Comparison of ENCODE assay signal across 11 cellular contexts in genomic region chr2:209476367-209477191, GRCh38. TPM values are rescaled to one million over a fixed set of nuclear protein-coding genes. Genes with fewer than 3 reads are reported as not detected.
DNase-seq lines count a peak whose midpoint lies in the region; ATAC-seq and TF ChIP-seq lines count a peak whose summit lies in the region.
"Had no signal": no experiment of that assay in that cellular context is flagged by ENCODE, and none has a peak within 500 bp of the region (broad histone marks: within the 10 kb centered on the region; RNA-seq: fewer than 3 reads in every experiment).

No MANE protein-coding gene starts in this region.

- peaks cover 53% of the 10 kb centered on the region for H3K4me1 ChIP-seq in HEK293 (ENCODE audit: control insufficient read depth, insufficient read depth, low read length)

- no peak for ATAC-seq in HG02870 (IDR thresholded peaks at IDR 0.05; ENCODE audit: unreplicated experiment)
- no peak for ATAC-seq in GM21529 (IDR thresholded peaks at IDR 0.05; ENCODE audit: unreplicated experiment)
- ATAC-seq in HG03045 (IDR thresholded peaks at IDR 0.05; ENCODE audit: unreplicated experiment), result no peak
- ATAC-seq in GM21528 (IDR thresholded peaks at IDR 0.05; ENCODE audit: low FRiP score, unreplicated experiment), result no peak

- no peak overlapping the region for H3K4me3 ChIP-seq in HEK293 (ENCODE audit: low read depth, low read length)

- H3K9me3 ChIP-seq in HEK293 (ENCODE audit: control insufficient read depth, insufficient read depth, low read depth, low read length), result no peaks in the 10 kb centered on the region

- POLR2A ChIA-PET in HEK293 (lab: Yijun Ruan, JAX), result interaction anchor here (1.0 to 1.6 kb wide), 2 partner anchors 19 to 49 kb away, joined by 4 to 23 read pairs; no protein-coding TSS in a partner anchor

- no peak for TF ChIP-seq CTCF in HEK293 (tag by site-specific recombination; IDR thresholded peaks at IDR 0.05)

- peak overlapping the region; percentile 90 for H3K27ac ChIP-seq in HEK293 (ENCODE audit: extremely low read depth, low read depth, low read length)

- CTCF ChIA-PET in HEK293 (lab: Yijun Ruan, JAX), result interaction anchor here (0.7 to 1.2 kb wide), 7 partner anchors 9 to 142 kb away, joined by 3 to 4 read pairs (median 3); no protein-coding TSS in a partner anchor

- H3K36me3 ChIP-seq in HEK293 (ENCODE audit: control insufficient read depth in 2 of 2, insufficient read depth in 1 of 2, low read length in 2 of 2), result no peaks in the 10 kb centered on the region

- peak; percentile 98 for DNase-seq in NCI-H2227 treated with DMSO at 0.1 percent for 48 hours (lab: John Stamatoyannopoulos, UW)
- DNase-seq in cerebellum (ENCODE audit: low spot score), result peak; percentile 49
- DNase-seq in pons (ENCODE audit: low spot score), result peak; percentile 66
- DNase-seq: activated CD4-positive, alpha-beta T cell treated with anti-CD3 and anti-CD28 coated beads, Interleukin-2, amount 50 U/mL, for 4 hours; aorta; GDM1 had no signal

TF ChIP-seq in HEK293, 187 proteins besides CTCF, POLR2A, EP300 and RAD21 (continues in another document):
- TF ChIP-seq GLI2 (tag by site-specific recombination; IDR thresholded peaks at IDR 0.05; ENCODE audit: borderline replicate concordance, low read depth) (peak; percentile 67; the same call in 1 of the 2 replicates), ZNF184 (tag by site-specific recombination; IDR thresholded peaks at IDR 0.05) (no peak), ZBTB44 (tag by site-specific recombination; IDR thresholded peaks at IDR 0.05) (peak; percentile 75), TCF7L2 (IDR thresholded peaks at IDR 0.05; ENCODE audit: borderline replicate concordance, low read depth, low read length) (peak; percentile 83), PATZ1 (tag by site-specific recombination; IDR thresholded peaks at IDR 0.05) (no peak; the same call in 1 of the 2 replicates), ZNF571 (tag by site-specific recombination; IDR thresholded peaks at IDR 0.05) (no peak), ZNF341 (tag by site-specific recombination; IDR thresholded peaks at IDR 0.05; ENCODE audit: low read depth) (peak; percentile 67), MEIS1 (CRISPR knock-in tag; IDR thresholded peaks at IDR 0.05; ENCODE audit: borderline replicate concordance) (peak; percentile 66; the same call in 1 of the 2 replicates), MZF1 (tag by site-specific recombination; IDR thresholded peaks at IDR 0.05; ENCODE audit: borderline replicate concordance) (no peak), ZNF146 (tag by site-specific recombination; IDR thresholded peaks at IDR 0.05) (no peak), BCL6B (tag by site-specific recombination; IDR thresholded peaks at IDR 0.05) (peak; percentile 22), SCRT1 (tag by site-specific recombination; IDR thresholded peaks at IDR 0.05; ENCODE audit: borderline replicate concordance) (peak; percentile 63), GLI4 (tag by site-specific recombination; IDR thresholded peaks at IDR 0.05) (no peak), HOXC10 (CRISPR knock-in tag; IDR thresholded peaks at IDR 0.05) (no peak), ZNF560 (tag by site-specific recombination; IDR thresholded peaks at IDR 0.05; ENCODE audit: borderline replicate concordance) (no peak), ZXDB (tag by site-specific recombination; IDR thresholded peaks at IDR 0.05) (peak; percentile 82), ZBTB1 (tag by site-specific recombination; IDR thresholded peaks at IDR 0.05) (no peak), ZNF558 (tag by site-specific recombination; IDR thresholded peaks at IDR 0.05) (0 out of 2 replicates have a peak, but pooled peaks have one; percentile 61), ZNF19 (tag by site-specific recombination; IDR thresholded peaks at IDR 0.05; ENCODE audit: low read depth) (no peak), GLIS1 (tag by site-specific recombination; IDR thresholded peaks at IDR 0.05) (peak; percentile 71), ZBTB49 (tag by site-specific recombination; IDR thresholded peaks at IDR 0.05; ENCODE audit: low read depth) (no peak), ZNF138 (tag by site-specific recombination; IDR thresholded peaks at IDR 0.05; ENCODE audit: borderline replicate concordance) (no peak), ZBTB8A (tag by site-specific recombination; IDR thresholded peaks at IDR 0.05) (peak; percentile 64), ZNF174 (tag by site-specific recombination; IDR thresholded peaks at IDR 0.05) (no peak), ZNF561 (tag by site-specific recombination; IDR thresholded peaks at IDR 0.05; ENCODE audit: borderline replicate concordance) (peak; percentile 63; the same call in 1 of the 2 replicates), ZBTB21 (tag by site-specific recombination; IDR thresholded peaks at IDR 0.05) (peak; percentile 86), ZNF449 (tag by site-specific recombination; IDR thresholded peaks at IDR 0.05) (peak; percentile 57; the same call in 1 of the 2 replicates), ZNF610 (tag by site-specific recombination; IDR thresholded peaks at IDR 0.05; ENCODE audit: borderline replicate concordance) (0 out of 2 replicates have a peak, but pooled peaks have one; percentile 26)

RNA-seq across cellular contexts. Expression of gene MAP2, which starts 52.7 kb away (rescaled TPM):
- 502 TPM for total RNA-seq in cerebellum
